ENCODE assay signal across 11 cellular contexts in genomic region chr5:132526974-132527564, GRCh38. TPM values are rescaled to one million over a fixed set of nuclear protein-coding genes. Genes with fewer than 3 reads are reported as not detected.
DNase-seq lines count a peak whose midpoint lies in the region; ATAC-seq and TF ChIP-seq lines count a peak whose summit lies in the region.
"Had no signal": no experiment of that assay in that cellular context is flagged by ENCODE, and none has a peak within 500 bp of the region (broad histone marks: within the 10 kb centered on the region; RNA-seq: fewer than 3 reads in every experiment).

No MANE protein-coding gene starts in this region.

- H3K27me3 ChIP-seq in CD8-positive, alpha-beta T cell (ENCODE audit: insufficient read depth, low read length), result no peaks in the 10 kb centered on the region
- H3K27me3 ChIP-seq in lower lobe of right lung (ENCODE audit: low read depth), result no peaks in the 10 kb centered on the region
- H3K27me3 ChIP-seq: stomach had no signal

- no peaks in the 10 kb centered on the region for H3K36me3 ChIP-seq in CD8-positive, alpha-beta T cell (ENCODE audit: insufficient read depth, low read length)
- H3K36me3 ChIP-seq in lower lobe of right lung, result no peaks in the 10 kb centered on the region
- H3K36me3 ChIP-seq: stomach had no signal

- no peaks in the 10 kb centered on the region for H3K27me3 Mint-ChIP-seq in CD8-positive, alpha-beta T cell (ENCODE audit: low read depth)
- no peaks in the 10 kb centered on the region; the same call in 1 of the 2 replicates for H3K27me3 Mint-ChIP-seq in WTC11 (ENCODE audit: low read depth)

- H3K4me3 Mint-ChIP-seq in CD8-positive, alpha-beta T cell, result no peak overlapping the region
- H3K4me3 Mint-ChIP-seq in WTC11, result peak overlapping the region; percentile 52
- H3K4me3 Mint-ChIP-seq: effector memory CD8-positive, alpha-beta T cell; neural crest cell had no signal

- no peaks in the 10 kb centered on the region for H3K9me3 Mint-ChIP-seq in CD8-positive, alpha-beta T cell
- H3K9me3 Mint-ChIP-seq in WTC11, result no peaks in the 10 kb centered on the region
- H3K9me3 Mint-ChIP-seq: effector memory CD8-positive, alpha-beta T cell; neural crest cell had no signal

- H3K4me1 Mint-ChIP-seq in CD8-positive, alpha-beta T cell (ENCODE audit: low read depth), result peaks cover 9% of the 10 kb centered on the region
- no peaks in the 10 kb centered on the region for H3K4me1 Mint-ChIP-seq in WTC11
- H3K4me1 Mint-ChIP-seq: neural crest cell had no signal

- H3K9me3 ChIP-seq in CD8-positive, alpha-beta T cell (ENCODE audit: low read length), result no peaks in the 10 kb centered on the region
- no peaks in the 10 kb centered on the region for H3K9me3 ChIP-seq in lower lobe of right lung
- H3K9me3 ChIP-seq: stomach had no signal

- DNase-seq in CD8-positive, alpha-beta T cell, result no peak
- DNase-seq in HT1080 (ENCODE audit: low read depth), result peak; percentile 7
- DNase-seq in WTC11 (ENCODE audit: low spot score), result no peak
- DNase-seq in lower lobe of right lung, result no peak
- DNase-seq in stimulated activated CD4-positive, alpha-beta T cell treated with anti-CD3 and anti-CD28 coated beads, Interleukin-2, amount 100 ng/mL, for 24 hours, result no peak
- no peak for DNase-seq in posterior vena cava (ENCODE audit: low spot score)

- POLR2A ChIA-PET in CD8-positive, alpha-beta T cell (lab: Charles Lee), result interaction anchor here (1.0 kb wide), 1 partner anchor 48 kb away, joined by 3 read pairs; no protein-coding TSS in a partner anchor
- POLR2A ChIA-PET in WTC11 (lab: Charles Lee), result no interaction called here

- peaks cover 8% of the 10 kb centered on the region for H3K4me1 ChIP-seq in CD8-positive, alpha-beta T cell (ENCODE audit: insufficient read depth, low read length)
- H3K4me1 ChIP-seq in lower lobe of right lung, result no peaks in the 10 kb centered on the region

- ATAC-seq in CD8-positive, alpha-beta T cell, result no peak
- ATAC-seq in WTC11, result peak; percentile 7; the same call in 1 of the 2 replicates
- ATAC-seq in lower lobe of right lung, result peak; percentile 23 to 28
- no peak for ATAC-seq in HG02571 (IDR thresholded peaks at IDR 0.05; ENCODE audit: unreplicated experiment)
- ATAC-seq in GM19452 (IDR thresholded peaks at IDR 0.05; ENCODE audit: unreplicated experiment), result no peak

- CTCF ChIA-PET in CD8-positive, alpha-beta T cell (lab: Charles Lee), result interaction anchor here (0.6 to 3.6 kb wide), 27 partner anchors 9 to 357 kb away, joined by 3 to 40 read pairs (median 4); partner anchors contain the start of genes CCNI2 and IL5
- CTCF ChIA-PET in WTC11 (lab: Charles Lee), result interaction anchor here (0.6 to 2.7 kb wide), 58 partner anchors 10 to 339 kb away, joined by 3 to 26 read pairs (median 5); partner anchors contain the start of genes CCNI2, IRF1, KIF3A and P4HA2

- intact Hi-C loops in CD8-positive, alpha-beta T cell (cut with DNase I, micrococcal nuclease), result loop anchor here (1.0 to 10.0 kb wide), 5 partner anchors 88 to 356 kb away; no protein-coding TSS in a partner anchor
- intact Hi-C loops in lower lobe of right lung (cut with DNase I), result no loop called here
- intact Hi-C loops in posterior vena cava (cut with DNase I), result loop anchor here in 1 of 2 donors (10.0 kb wide), 1 partner anchor 298 kb away; no protein-coding TSS in a partner anchor

- TF ChIP-seq CTCF in CD8-positive, alpha-beta T cell (IDR thresholded peaks at IDR 0.05), result peak; percentile 70
- peak; percentile 52; the same call in 1 of the 2 replicates for TF ChIP-seq CTCF in WTC11 (IDR thresholded peaks at IDR 0.05)
- no peak for TF ChIP-seq CTCF in lower lobe of right lung (IDR thresholded peaks at IDR 0.05)

- no peaks in the 10 kb centered on the region for H3K36me3 Mint-ChIP-seq in CD8-positive, alpha-beta T cell
- no peaks in the 10 kb centered on the region for H3K36me3 Mint-ChIP-seq in WTC11

- H3K27ac Mint-ChIP-seq in CD8-positive, alpha-beta T cell, result no peak overlapping the region
- no peak overlapping the region for H3K27ac Mint-ChIP-seq in WTC11
- H3K27ac Mint-ChIP-seq: effector memory CD8-positive, alpha-beta T cell had no signal

- H3K4me3 ChIP-seq in CD8-positive, alpha-beta T cell (ENCODE audit: low read depth, low read length), result no peak overlapping the region
- H3K4me3 ChIP-seq in lower lobe of right lung, result no peak overlapping the region
- H3K4me3 ChIP-seq: stomach had no signal

- no peak overlapping the region for H3K27ac ChIP-seq in CD8-positive, alpha-beta T cell (ENCODE audit: low read depth, low read length)
- H3K27ac ChIP-seq in lower lobe of right lung, result no peak overlapping the region
- H3K27ac ChIP-seq: stomach had no signal

TF ChIP-seq in WTC11, 78 proteins besides CTCF, POLR2A, EP300 and RAD21:
- TF ChIP-seq NFE2L1 (CRISPR knock-in tag; IDR thresholded peaks at IDR 0.05) (no peak), SMAD3 (CRISPR knock-in tag; IDR thresholded peaks at IDR 0.05; ENCODE audit: borderline replicate concordance) (no peak), MXD4 (CRISPR knock-in tag; IDR thresholded peaks at IDR 0.05; ENCODE audit: borderline replicate concordance) (no peak), STAT6 (CRISPR knock-in tag; conservative IDR thresholded peaks at IDR 0.05; ENCODE audit: low read depth) (no peak), FOXK1 (CRISPR knock-in tag; IDR thresholded peaks at IDR 0.05) (no peak)
TF ChIP-seq in WTC11: peak in this region for 0.

RNA-seq across cellular contexts. Expression of gene IL5, which starts 16.3 kb away (rescaled TPM):
- total RNA-seq in CD8-positive, alpha-beta T cell, result not detected
- total RNA-seq in HT1080 (2014; rRNA removed; shearing (Covaris generic)), result not detected in 2 replicates
- polyA plus RNA-seq in HT1080 (2015; cell fraction: cytosol; rRNA removed), result not detected in 2 replicates
- polyA plus RNA-seq in HT1080 (2015; cell fraction: nucleus; rRNA removed), result not detected in 2 replicates
- total RNA-seq in WTC11 (2021) (not detected in 3 replicates), lower lobe of right lung (not detected), posterior vena cava (not detected)
- total RNA-seq: neural crest cell, stomach had no signal
- polyA plus RNA-seq: stomach had no signal

RNA-seq across cellular contexts. Expression of gene RAD50, which starts 29.7 kb away (rescaled TPM):
- total RNA-seq in CD8-positive, alpha-beta T cell, result 1 to 10 TPM; 8.0 to 8.7 TPM
- total RNA-seq in HT1080 (2014; rRNA removed; shearing (Covaris generic)), result 10.8 and 12.1 TPM in 2 replicates
- polyA plus RNA-seq in HT1080 (2015; cell fraction: cytosol; rRNA removed), result 7.7 and 12.3 TPM in 2 replicates
- polyA plus RNA-seq in HT1080 (2015; cell fraction: nucleus; rRNA removed), result 20.5 and 20.6 TPM in 2 replicates
- total RNA-seq in WTC11 (2021) (31.1 to 37.7 TPM (median 36.9 TPM) in 3 replicates), lower lobe of right lung (33.2 TPM), posterior vena cava (10 to 100 TPM; 30.3 to 31.3 TPM)

RNA-seq across cellular contexts. Expression of gene IRF1, which starts 36.5 kb away (rescaled TPM):
- total RNA-seq in CD8-positive, alpha-beta T cell, result 1,000 to 10,000 TPM; 1,214 to 1,250 TPM
- 6.3 and 13.6 TPM in 2 replicates for total RNA-seq in HT1080 (2014; rRNA removed; shearing (Covaris generic))
- 15.1 and 18.1 TPM in 2 replicates for polyA plus RNA-seq in HT1080 (2015; cell fraction: cytosol; rRNA removed)
- polyA plus RNA-seq in HT1080 (2015; cell fraction: nucleus; rRNA removed), result 32.5 and 34.2 TPM in 2 replicates
- 8.8 to 9.8 TPM (median 9.4 TPM) in 3 replicates for total RNA-seq in WTC11 (2021)
- 81.2 TPM for total RNA-seq in lower lobe of right lung
- 10 to 100 TPM; 18.7 to 20.5 TPM for total RNA-seq in posterior vena cava

Comparison
In these comparisons a context has a peak if more than half of its experiments do, and no peak if none do; other contexts are left out.
1. ATAC-seq: peak in WTC11 (single experiment) and lower lobe of right lung (2 of 2); none in CD8-positive, alpha-beta T cell (single experiment), HG02571 (single experiment) and GM19452 (single experiment).
2. RNA of gene IRF1, which starts 36.5 kb away (total RNA-seq): 1,214 to 1,250 TPM in CD8-positive, alpha-beta T cell; 81.2 TPM in lower lobe of right lung (single experiment), 18.7 to 20.5 TPM in posterior vena cava, 6.3 to 13.6 TPM in HT1080 and 8.8 to 9.8 TPM in WTC11; every median in the first group is over 10 times any median in the second.